ENCODE assay signal across 9 cellular contexts in genomic region chr16:75264999-75265910, GRCh38. TPM values are rescaled to one million over a fixed set of nuclear protein-coding genes. Genes with fewer than 3 reads are reported as not detected.
DNase-seq lines count a peak whose midpoint lies in the region; TF ChIP-seq lines count a peak whose summit lies in the region.
"Had no signal": no experiment of that assay in that cellular context is flagged by ENCODE, and none has a peak within 500 bp of the region (broad histone marks: within the 10 kb centered on the region; RNA-seq: fewer than 3 reads in every experiment).

No MANE protein-coding gene starts in this region.

- H3K27me3 Mint-ChIP-seq in osteocyte (ENCODE audit: unreplicated experiment), result no peaks in the 10 kb centered on the region

- H3K4me1 Mint-ChIP-seq in osteocyte (ENCODE audit: unreplicated experiment), result peaks cover 62% of the 10 kb centered on the region

- DNase-seq in GM06990 (ENCODE audit: extremely low read depth, insufficient read length) (no peak), GM23248 (peak; percentile 68), PC-9 (peak in 1 of 2 experiments; percentile 43), fibroblast of lung (ENCODE audit: low read depth in 2 of 2) (no peak), osteocyte (ENCODE audit: extremely low spot score, unreplicated experiment) (no peak), NCI-H526 (lab: John Stamatoyannopoulos, UW) (no peak), iPS-NIHi7 (ENCODE audit: extremely low spot score) (no peak), globus pallidus (ENCODE audit: low spot score) (no peak)

- H3K36me3 ChIP-seq in GM06990 (ENCODE audit: control insufficient read depth, insufficient read depth, low read length) (no peaks in the 10 kb centered on the region), GM23248 (ENCODE audit: low read depth) (no peaks in the 10 kb centered on the region), PC-9 (ENCODE audit: low read depth) (0 out of 2 replicates have a peak, but pooled peaks cover 3% of the 10 kb centered on the region), fibroblast of lung (ENCODE audit: control insufficient read depth, insufficient read depth, low read length) (peaks cover 15% of the 10 kb centered on the region)

- POLR2A ChIA-PET in PC-9 (lab: Charles Lee; ENCODE audit: unreplicated experiment), result interaction anchor here (0.5 to 0.8 kb wide), 2 partner anchors 10 to 58 kb away, joined by 3 to 4 read pairs; no protein-coding TSS in a partner anchor

- TF ChIP-seq CTCF in GM06990 (IDR thresholded peaks at IDR 0.05; ENCODE audit: insufficient read depth, low read length, poor library complexity, severe bottlenecking) (no peak), PC-9 (conservative IDR thresholded peaks at IDR 0.05) (no peak), fibroblast of lung (conservative IDR thresholded peaks at IDR 0.05 in 1 of 2, IDR thresholded peaks at IDR 0.05 in 1 of 2; ENCODE audit: low read depth in 1 of 2, low read length in 2 of 2) (no peak), osteocyte (IDR thresholded peaks at IDR 0.05) (no peak)

- H3K27me3 ChIP-seq in GM06990 (replicated peaks; ENCODE audit: control insufficient read depth, insufficient read depth, low read length) (no peaks in the 10 kb centered on the region), GM23248 (replicated peaks; ENCODE audit: insufficient read depth) (no peaks in the 10 kb centered on the region), PC-9 (ENCODE audit: insufficient read depth, low read depth) (no peaks in the 10 kb centered on the region), fibroblast of lung (ENCODE audit: control insufficient read depth, insufficient read depth, low read length) (no peaks in the 10 kb centered on the region)

- no peaks in the 10 kb centered on the region for H3K9me3 ChIP-seq in GM23248 (ENCODE audit: low read depth)
- H3K9me3 ChIP-seq in PC-9 (ENCODE audit: insufficient read depth, low read depth), result no peaks in the 10 kb centered on the region
- H3K9me3 ChIP-seq in fibroblast of lung (ENCODE audit: control insufficient read depth, insufficient read depth, low read depth, low read length), result no peaks in the 10 kb centered on the region

- H4K20me1 ChIP-seq in GM23248 (ENCODE audit: insufficient read depth) (0 out of 2 replicates have a peak, but pooled peaks cover 8% of the 10 kb centered on the region), PC-9 (ENCODE audit: insufficient read depth) (peaks cover 43% of the 10 kb centered on the region), fibroblast of lung (ENCODE audit: control insufficient read depth, extremely low read depth, insufficient read depth, low read length) (peaks cover 3% of the 10 kb centered on the region)

- peaks cover 8% of the 10 kb centered on the region for H3K36me3 Mint-ChIP-seq in osteocyte (ENCODE audit: unreplicated experiment)

- H3K4me3 ChIP-seq in GM06990 (replicated peaks; ENCODE audit: low read depth, low read length), result peak overlapping the region; percentile 83
- peak overlapping the region; percentile 76 for H3K4me3 ChIP-seq in GM23248
- peak overlapping the region; percentile 99 for H3K4me3 ChIP-seq in PC-9
- peak overlapping the region; percentile 75 to 99 (median 93) for H3K4me3 ChIP-seq in fibroblast of lung (replicated peaks in 1 of 4; ENCODE audit: control extremely low read depth in 1 of 4, insufficient read depth in 1 of 4, low read depth in 3 of 4, low read length in 4 of 4)

- H3K9me2 ChIP-seq in GM23248 (ENCODE audit: insufficient read depth) (no peaks in the 10 kb centered on the region), PC-9 (ENCODE audit: insufficient read depth) (no peaks in the 10 kb centered on the region)

- peak overlapping the region; percentile 93 for H3K27ac Mint-ChIP-seq in osteocyte (ENCODE audit: unreplicated experiment)

- H3K4me1 ChIP-seq in GM23248 (ENCODE audit: insufficient read depth), result peaks cover 28% of the 10 kb centered on the region
- peaks cover 43% of the 10 kb centered on the region for H3K4me1 ChIP-seq in PC-9 (replicated peaks; ENCODE audit: insufficient read depth)
- H3K4me1 ChIP-seq in fibroblast of lung (ENCODE audit: control insufficient read depth, extremely low read depth, insufficient read depth, low read length), result peaks cover 40% of the 10 kb centered on the region

- peak overlapping the region; percentile 82 for H3K4me3 Mint-ChIP-seq in osteocyte (ENCODE audit: unreplicated experiment)

- intact Hi-C loops in PC-9 (cut with micrococcal nuclease; ENCODE audit: unreplicated experiment), result loop anchor here (1.0 kb wide), 1 partner anchor 20 kb away; no protein-coding TSS in a partner anchor

- H3K9ac ChIP-seq in GM23248, result peak overlapping the region; percentile 95
- peak overlapping the region; percentile 96 for H3K9ac ChIP-seq in fibroblast of lung (ENCODE audit: insufficient read depth, low read length)

- H3F3A ChIP-seq in GM23248 (ENCODE audit: insufficient read depth), result peaks cover 20% of the 10 kb centered on the region; the same call in 1 of the 2 replicates
- peaks cover 7% of the 10 kb centered on the region; the same call in 1 of the 2 replicates for H3F3A ChIP-seq in PC-9 (ENCODE audit: insufficient read depth, low read depth)

- no peaks in the 10 kb centered on the region for H3K9me3 Mint-ChIP-seq in osteocyte (ENCODE audit: unreplicated experiment)

- H3K4me2 ChIP-seq in GM23248 (ENCODE audit: unreplicated experiment) (peak overlapping the region; percentile 87), PC-9 (peak overlapping the region; percentile 99), fibroblast of lung (ENCODE audit: extremely low read depth, insufficient read depth, low read length) (peak overlapping the region; percentile 67)

- WGBS in GM23248 (ENCODE audit: low coverage in 1 of 2, low lambda C conversion rate in 2 of 2, missing lambda C conversion rate in 2 of 2), 2 experiments, result 0 to 1% methylated on average over 40 to 52 of the region's 74 CpGs

- peak overlapping the region; percentile 71 for H3K27ac ChIP-seq in GM23248
- no peak overlapping the region for H3K27ac ChIP-seq in PC-9
- peak overlapping the region; percentile 93 for H3K27ac ChIP-seq in fibroblast of lung (ENCODE audit: insufficient read depth, low read length)

- H2AFZ ChIP-seq in GM23248 (no peak overlapping the region; the same call in 1 of the 2 replicates), PC-9 (peak overlapping the region; percentile 83), fibroblast of lung (ENCODE audit: low read length) (no peak overlapping the region)

- H3K79me2 ChIP-seq in GM23248 (ENCODE audit: insufficient read depth) (peaks cover 53% of the 10 kb centered on the region), PC-9 (ENCODE audit: low read depth) (peaks cover 51% of the 10 kb centered on the region), fibroblast of lung (ENCODE audit: control insufficient read depth, insufficient read depth, low read length) (peaks cover 54% of the 10 kb centered on the region)

- CTCF ChIA-PET in PC-9 (lab: Charles Lee), result no interaction called here

- no TSS peak for BruUV-seq in PC-9 (replicated peaks; lab: Mats Ljungman, UMichigan)

- in situ Hi-C loops in GM23248 (cut with MboI), result no loop called here

RNA-seq across cellular contexts. Expression of gene BCAR1, which starts 13.8 kb away (rescaled TPM):
- 84.0 and 87.0 TPM in 2 replicates for total RNA-seq in GM23248 (2014; rRNA removed; shearing (Covaris generic))
- 52.9 and 56.1 TPM in 2 replicates for polyA plus RNA-seq in GM23248 (2016; fragmentation: Nextera tagmentation; extraction: Ambion mirVana)
- 53.9 and 62.5 TPM in 2 replicates for total RNA-seq in PC-9 (2021)
- total RNA-seq in fibroblast of lung, result 26.5 and 36.8 TPM in 2 replicates
- polyA plus RNA-seq in fibroblast of lung, result 32.8 and 66.5 TPM in 2 replicates
- polyA plus RNA-seq in fibroblast of lung (2012), result 68.9 and 146 TPM in 2 replicates
- polyA minus RNA-seq in fibroblast of lung (ENCODE audit: low replicate concordance), result 37.6 and 115 TPM in 2 replicates
- 126 and 138 TPM in 2 replicates for total RNA-seq in osteocyte

RNA-seq across cellular contexts. Expression of gene CTRB1, which starts 46.5 kb away (rescaled TPM):
- not detected in 2 replicates for total RNA-seq in GM23248 (2014; rRNA removed; shearing (Covaris generic))
- polyA plus RNA-seq in GM23248 (2016; fragmentation: Nextera tagmentation; extraction: Ambion mirVana) (not detected in 2 replicates), fibroblast of lung (not detected in 2 replicates)
- total RNA-seq in PC-9 (2021) (not detected in 2 replicates), fibroblast of lung (not detected in 2 replicates), osteocyte (not detected in 2 replicates)
- polyA plus RNA-seq in fibroblast of lung (2012), result 0.40 TPM in 1 of 2 replicates, not detected in the other
- polyA minus RNA-seq in fibroblast of lung (ENCODE audit: low replicate concordance), result not detected in 2 replicates
- total RNA-seq: SK-MEL-5 had no signal

RNA-seq across cellular contexts. Expression of gene CTRB2, which starts 58.3 kb away (rescaled TPM):
- not detected in 2 replicates for total RNA-seq in GM23248 (2014; rRNA removed; shearing (Covaris generic))
- polyA plus RNA-seq in GM23248 (2016; fragmentation: Nextera tagmentation; extraction: Ambion mirVana) (not detected in 2 replicates), fibroblast of lung (not detected in 2 replicates)
- total RNA-seq in PC-9 (2021) (not detected in 2 replicates), fibroblast of lung (not detected in 2 replicates), osteocyte (not detected in 2 replicates)
- polyA plus RNA-seq in fibroblast of lung (2012), result 0.10 TPM in 1 of 2 replicates, not detected in the other
- polyA minus RNA-seq in fibroblast of lung (ENCODE audit: low replicate concordance), result not detected in 2 replicates
- total RNA-seq: SK-MEL-5 had no signal
